In the genomic region with DNA sequence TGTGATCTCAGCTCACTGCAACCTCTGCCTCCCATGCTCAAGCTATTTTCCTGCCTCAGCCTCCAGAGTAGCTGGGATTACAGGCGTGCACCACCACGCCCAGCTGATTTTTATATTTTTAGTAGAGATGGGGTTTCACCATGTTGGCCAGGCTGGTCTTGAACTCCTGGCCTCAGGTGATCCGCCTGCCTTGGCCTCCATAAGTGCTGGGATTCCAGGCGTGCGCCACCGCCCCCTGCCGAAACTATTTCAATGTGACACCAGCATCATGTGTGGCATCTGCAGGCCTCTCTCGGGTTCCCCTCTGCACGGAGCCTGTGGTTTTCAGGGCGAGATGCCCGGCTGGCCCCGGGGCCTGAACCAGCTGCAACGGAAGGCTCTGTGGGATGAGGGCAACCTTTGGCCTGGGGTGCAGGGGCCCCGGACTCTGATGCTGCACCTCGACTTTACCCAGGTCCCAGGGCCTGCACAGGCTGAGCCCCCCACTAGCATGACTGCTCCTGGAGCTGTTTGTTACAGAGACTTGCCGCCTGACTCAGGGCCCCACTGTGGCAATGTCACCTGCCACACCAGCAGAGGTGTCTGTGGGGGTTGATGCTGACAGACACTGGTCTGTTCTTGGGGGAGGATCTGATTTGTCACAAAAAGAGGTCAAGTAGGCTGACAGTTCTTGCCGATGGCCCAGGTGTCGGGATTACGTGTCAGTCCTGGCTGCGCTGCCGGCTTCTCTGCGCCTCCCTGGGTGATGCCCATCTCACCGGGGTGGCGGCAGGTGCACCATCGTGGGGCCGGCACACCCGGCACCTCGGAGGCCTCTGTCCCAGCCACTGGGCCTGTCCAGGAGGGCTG, we compare ENCODE assay signal across 1 cellular context.
TF ChIP-seq lines count a peak whose summit lies in the region.

No MANE protein-coding gene starts in this region.

TF ChIP-seq in K562, 482 proteins besides CTCF, POLR2A, EP300 and RAD21 (continued from another document):
- TF ChIP-seq, protein P1, sequence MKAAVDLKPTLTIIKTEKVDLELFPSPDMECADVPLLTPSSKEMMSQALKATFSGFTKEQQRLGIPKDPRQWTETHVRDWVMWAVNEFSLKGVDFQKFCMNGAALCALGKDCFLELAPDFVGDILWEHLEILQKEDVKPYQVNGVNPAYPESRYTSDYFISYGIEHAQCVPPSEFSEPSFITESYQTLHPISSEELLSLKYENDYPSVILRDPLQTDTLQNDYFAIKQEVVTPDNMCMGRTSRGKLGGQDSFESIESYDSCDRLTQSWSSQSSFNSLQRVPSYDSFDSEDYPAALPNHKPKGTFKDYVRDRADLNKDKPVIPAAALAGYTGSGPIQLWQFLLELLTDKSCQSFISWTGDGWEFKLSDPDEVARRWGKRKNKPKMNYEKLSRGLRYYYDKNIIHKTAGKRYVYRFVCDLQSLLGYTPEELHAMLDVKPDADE (conservative IDR thresholded peaks at IDR 0.05; ENCODE audit: control insufficient read depth, low read depth, low read length): no peak
- TF ChIP-seq MYBL2 (IDR thresholded peaks at IDR 0.05; ENCODE audit: low read depth) (no peak), MYBL2 (CRISPR knock-in tag; IDR thresholded peaks at IDR 0.05; ENCODE audit: borderline replicate concordance) (no peak), HMG20A (CRISPR knock-in tag; conservative IDR thresholded peaks at IDR 0.05) (no peak), BCOR (IDR thresholded peaks at IDR 0.05) (peak; percentile 58), KLF6 (CRISPR knock-in tag; IDR thresholded peaks at IDR 0.05; ENCODE audit: borderline replicate concordance) (no peak), NFIC (IDR thresholded peaks at IDR 0.05) (no peak), ZNF121 (CRISPR knock-in tag; conservative IDR thresholded peaks at IDR 0.05) (no peak), TEAD2 (tag; IDR thresholded peaks at IDR 0.05) (no peak), CBX1 (IDR thresholded peaks at IDR 0.05; ENCODE audit: low read depth) (0 out of 2 replicates have a peak, but pooled peaks have one; percentile 32), RFX1 (IDR thresholded peaks at IDR 0.05) (no peak), TGIF2 (CRISPR knock-in tag; IDR thresholded peaks at IDR 0.05) (no peak), PML (IDR thresholded peaks at IDR 0.05; ENCODE audit: low read length) (no peak), SMAD4 (CRISPR knock-in tag; conservative IDR thresholded peaks at IDR 0.05) (0 out of 2 replicates have a peak, but pooled peaks have one; percentile 27), ZNF224 (CRISPR knock-in tag; IDR thresholded peaks at IDR 0.05) (no peak), BACH1 (tag; IDR thresholded peaks at IDR 0.05) (no peak), ZBTB1 (CRISPR knock-in tag; IDR thresholded peaks at IDR 0.05; ENCODE audit: borderline replicate concordance, low read depth) (no peak), CC2D1A (IDR thresholded peaks at IDR 0.05) (peak; percentile 74; the same call in 1 of the 2 replicates)
- TF ChIP-seq, protein P2, sequence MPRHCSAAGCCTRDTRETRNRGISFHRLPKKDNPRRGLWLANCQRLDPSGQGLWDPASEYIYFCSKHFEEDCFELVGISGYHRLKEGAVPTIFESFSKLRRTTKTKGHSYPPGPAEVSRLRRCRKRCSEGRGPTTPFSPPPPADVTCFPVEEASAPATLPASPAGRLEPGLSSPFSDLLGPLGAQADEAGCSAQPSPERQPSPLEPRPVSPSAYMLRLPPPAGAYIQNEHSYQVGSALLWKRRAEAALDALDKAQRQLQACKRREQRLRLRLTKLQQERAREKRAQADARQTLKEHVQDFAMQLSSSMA (CRISPR knock-in tag; IDR thresholded peaks at IDR 0.05): no peak
- TF ChIP-seq, protein P3, sequence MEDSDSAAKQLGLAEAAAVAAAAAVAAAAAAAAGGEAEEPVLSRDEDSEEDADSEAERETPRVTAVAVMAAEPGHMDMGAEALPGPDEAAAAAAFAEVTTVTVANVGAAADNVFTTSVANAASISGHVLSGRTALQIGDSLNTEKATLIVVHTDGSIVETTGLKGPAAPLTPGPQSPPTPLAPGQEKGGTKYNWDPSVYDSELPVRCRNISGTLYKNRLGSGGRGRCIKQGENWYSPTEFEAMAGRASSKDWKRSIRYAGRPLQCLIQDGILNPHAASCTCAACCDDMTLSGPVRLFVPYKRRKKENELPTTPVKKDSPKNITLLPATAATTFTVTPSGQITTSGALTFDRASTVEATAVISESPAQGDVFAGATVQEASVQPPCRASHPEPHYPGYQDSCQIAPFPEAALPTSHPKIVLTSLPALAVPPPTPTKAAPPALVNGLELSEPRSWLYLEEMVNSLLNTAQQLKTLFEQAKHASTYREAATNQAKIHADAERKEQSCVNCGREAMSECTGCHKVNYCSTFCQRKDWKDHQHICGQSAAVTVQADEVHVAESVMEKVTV (CRISPR knock-in tag; IDR thresholded peaks at IDR 0.05): 0 out of 2 replicates have a peak, but pooled peaks have one; percentile 34
- TF ChIP-seq, protein P4, sequence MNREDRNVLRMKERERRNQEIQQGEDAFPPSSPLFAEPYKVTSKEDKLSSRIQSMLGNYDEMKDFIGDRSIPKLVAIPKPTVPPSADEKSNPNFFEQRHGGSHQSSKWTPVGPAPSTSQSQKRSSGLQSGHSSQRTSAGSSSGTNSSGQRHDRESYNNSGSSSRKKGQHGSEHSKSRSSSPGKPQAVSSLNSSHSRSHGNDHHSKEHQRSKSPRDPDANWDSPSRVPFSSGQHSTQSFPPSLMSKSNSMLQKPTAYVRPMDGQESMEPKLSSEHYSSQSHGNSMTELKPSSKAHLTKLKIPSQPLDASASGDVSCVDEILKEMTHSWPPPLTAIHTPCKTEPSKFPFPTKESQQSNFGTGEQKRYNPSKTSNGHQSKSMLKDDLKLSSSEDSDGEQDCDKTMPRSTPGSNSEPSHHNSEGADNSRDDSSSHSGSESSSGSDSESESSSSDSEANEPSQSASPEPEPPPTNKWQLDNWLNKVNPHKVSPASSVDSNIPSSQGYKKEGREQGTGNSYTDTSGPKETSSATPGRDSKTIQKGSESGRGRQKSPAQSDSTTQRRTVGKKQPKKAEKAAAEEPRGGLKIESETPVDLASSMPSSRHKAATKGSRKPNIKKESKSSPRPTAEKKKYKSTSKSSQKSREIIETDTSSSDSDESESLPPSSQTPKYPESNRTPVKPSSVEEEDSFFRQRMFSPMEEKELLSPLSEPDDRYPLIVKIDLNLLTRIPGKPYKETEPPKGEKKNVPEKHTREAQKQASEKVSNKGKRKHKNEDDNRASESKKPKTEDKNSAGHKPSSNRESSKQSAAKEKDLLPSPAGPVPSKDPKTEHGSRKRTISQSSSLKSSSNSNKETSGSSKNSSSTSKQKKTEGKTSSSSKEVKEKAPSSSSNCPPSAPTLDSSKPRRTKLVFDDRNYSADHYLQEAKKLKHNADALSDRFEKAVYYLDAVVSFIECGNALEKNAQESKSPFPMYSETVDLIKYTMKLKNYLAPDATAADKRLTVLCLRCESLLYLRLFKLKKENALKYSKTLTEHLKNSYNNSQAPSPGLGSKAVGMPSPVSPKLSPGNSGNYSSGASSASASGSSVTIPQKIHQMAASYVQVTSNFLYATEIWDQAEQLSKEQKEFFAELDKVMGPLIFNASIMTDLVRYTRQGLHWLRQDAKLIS (CRISPR knock-in tag; IDR thresholded peaks at IDR 0.05): no peak
- TF ChIP-seq, protein P5, sequence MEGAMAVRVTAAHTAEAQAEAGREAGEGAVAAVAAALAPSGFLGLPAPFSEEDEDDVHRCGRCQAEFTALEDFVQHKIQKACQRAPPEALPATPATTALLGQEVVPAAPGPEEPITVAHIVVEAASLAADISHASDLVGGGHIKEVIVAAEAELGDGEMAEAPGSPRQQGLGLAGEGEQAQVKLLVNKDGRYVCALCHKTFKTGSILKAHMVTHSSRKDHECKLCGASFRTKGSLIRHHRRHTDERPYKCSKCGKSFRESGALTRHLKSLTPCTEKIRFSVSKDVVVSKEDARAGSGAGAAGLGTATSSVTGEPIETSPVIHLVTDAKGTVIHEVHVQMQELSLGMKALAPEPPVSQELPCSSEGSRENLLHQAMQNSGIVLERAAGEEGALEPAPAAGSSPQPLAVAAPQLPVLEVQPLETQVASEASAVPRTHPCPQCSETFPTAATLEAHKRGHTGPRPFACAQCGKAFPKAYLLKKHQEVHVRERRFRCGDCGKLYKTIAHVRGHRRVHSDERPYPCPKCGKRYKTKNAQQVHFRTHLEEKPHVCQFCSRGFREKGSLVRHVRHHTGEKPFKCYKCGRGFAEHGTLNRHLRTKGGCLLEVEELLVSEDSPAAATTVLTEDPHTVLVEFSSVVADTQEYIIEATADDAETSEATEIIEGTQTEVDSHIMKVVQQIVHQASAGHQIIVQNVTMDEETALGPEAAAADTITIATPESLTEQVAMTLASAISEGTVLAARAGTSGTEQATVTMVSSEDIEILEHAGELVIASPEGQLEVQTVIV (CRISPR knock-in tag; IDR thresholded peaks at IDR 0.05; ENCODE audit: borderline replicate concordance): no peak
- TF ChIP-seq, protein P6, sequence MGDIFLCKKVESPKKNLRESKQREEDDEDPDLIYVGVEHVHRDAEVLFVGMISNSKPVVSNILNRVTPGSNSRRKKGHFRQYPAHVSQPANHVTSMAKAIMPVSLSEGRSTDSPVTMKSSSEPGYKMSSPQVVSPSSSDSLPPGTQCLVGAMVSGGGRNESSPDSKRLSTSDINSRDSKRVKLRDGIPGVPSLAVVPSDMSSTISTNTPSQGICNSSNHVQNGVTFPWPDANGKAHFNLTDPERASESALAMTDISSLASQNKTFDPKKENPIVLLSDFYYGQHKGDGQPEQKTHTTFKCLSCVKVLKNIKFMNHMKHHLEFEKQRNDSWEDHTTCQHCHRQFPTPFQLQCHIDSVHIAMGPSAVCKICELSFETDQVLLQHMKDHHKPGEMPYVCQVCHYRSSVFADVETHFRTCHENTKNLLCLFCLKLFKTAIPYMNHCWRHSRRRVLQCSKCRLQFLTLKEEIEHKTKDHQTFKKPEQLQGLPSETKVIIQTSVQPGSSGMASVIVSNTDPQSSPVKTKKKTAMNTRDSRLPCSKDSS (IDR thresholded peaks at IDR 0.05; ENCODE audit: low read depth, partially characterized antibody): no peak
